ENCODE assay signal across 8 cellular contexts in the genomic region with DNA sequence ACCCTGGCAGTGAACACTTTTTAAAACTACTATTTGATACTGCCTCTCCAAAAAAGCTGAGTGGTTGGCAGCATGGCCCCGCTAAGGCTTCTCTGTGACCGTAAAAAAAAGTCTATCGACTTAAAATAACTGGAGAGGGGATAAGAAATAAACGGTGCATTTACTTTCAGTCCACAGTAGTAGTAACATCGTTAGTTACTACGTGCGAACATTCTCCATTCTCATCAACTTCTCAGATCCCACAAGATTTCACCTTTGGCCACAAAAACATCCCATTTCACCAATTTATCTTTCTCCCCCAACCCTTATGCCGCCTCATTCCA. TPM values are rescaled to one million over a fixed set of nuclear protein-coding genes. Genes with fewer than 3 reads are reported as not detected.
DNase-seq lines count a peak whose midpoint lies in the region; ATAC-seq and TF ChIP-seq lines count a peak whose summit lies in the region.

No MANE protein-coding gene starts in this region.

- H3K36me3 Mint-ChIP-seq in brain: peaks cover 18% of the 10 kb centered on the region

- peak overlapping the region; percentile 87 to 91 (median 90) for H3K4me3 Mint-ChIP-seq in brain

- H3K4me1 Mint-ChIP-seq in brain: peaks cover 47% of the 10 kb centered on the region

- H3K27me3 Mint-ChIP-seq in brain: peaks cover 7% of the 10 kb centered on the region

- ATAC-seq in GM21360 (IDR thresholded peaks at IDR 0.05; ENCODE audit: unreplicated experiment) (peak; percentile 27), HG03565 (IDR thresholded peaks at IDR 0.05; ENCODE audit: unreplicated experiment) (peak; percentile 26), lung (ENCODE audit: insufficient read depth, low FRiP score) (peak; percentile 21)

- peak overlapping the region; percentile 96 to 98 (median 96) for H3K27ac Mint-ChIP-seq in brain

- TF ChIP-seq CTCF in BJ (IDR thresholded peaks at IDR 0.05; ENCODE audit: insufficient read depth, low read depth, low read length) (no peak), brain (conservative IDR thresholded peaks at IDR 0.05) (no peak), lung (IDR thresholded peaks at IDR 0.05; ENCODE audit: control extremely low read depth, extremely low read depth) (no peak)

- H3K9me3 Mint-ChIP-seq in brain: peaks cover 0 to 6% (median 0%) of the 10 kb centered on the region in 5 experiments

- no peaks in the 10 kb centered on the region for H3K4me1 ChIP-seq in lung (ENCODE audit: control insufficient read depth in 2 of 2, insufficient read depth in 2 of 2, low read length in 2 of 2)

- CTCF ChIA-PET in BJ (lab: Yijun Ruan, JAX): interaction anchor here (1.1 to 1.5 kb wide), 2 partner anchors 11 to 125 kb away, joined by 3 read pairs; no protein-coding TSS in a partner anchor

- DNase-seq in BJ (ENCODE audit: low read depth): no peak
- DNase-seq in lung (ENCODE audit: low spot score): no peak
- DNase-seq in GM19240 (ENCODE audit: insufficient read length, low spot score): no peak
- DNase-seq in superior temporal gyrus (ENCODE audit: extremely low spot score): no peak
- DNase-seq in stimulated activated CD4-positive, alpha-beta T cell treated with anti-CD3 and anti-CD28 coated beads, Interleukin-4, amount 100 ng/mL, for 24 hours: no peak

- peak overlapping the region; percentile 89 to 94 for H3K27ac ChIP-seq in lung (ENCODE audit: low read depth in 1 of 2, low read length in 1 of 2)

- H3K36me3 ChIP-seq in BJ (ENCODE audit: control insufficient read depth, insufficient read depth, low read length): no peaks in the 10 kb centered on the region; the same call in none of the 2 replicates
- H3K36me3 ChIP-seq in lung (ENCODE audit: control insufficient read depth in 2 of 2, insufficient read depth in 2 of 2, low read length in 2 of 2): peaks cover 6 to 10% of the 10 kb centered on the region in 2 donors

- POLR2A ChIA-PET in BJ (lab: Charles Lee): no interaction called here

- H3K9me3 ChIP-seq in lung (ENCODE audit: control insufficient read depth in 2 of 2, insufficient read depth in 1 of 2, low read length in 1 of 2): no peaks in the 10 kb centered on the region

- H3K27me3 ChIP-seq in BJ (ENCODE audit: control insufficient read depth, insufficient read depth, low read length) (no peaks in the 10 kb centered on the region), lung (ENCODE audit: control insufficient read depth, insufficient read depth) (no peaks in the 10 kb centered on the region)

- WGBS in lung, 2 donors: 35 to 38% methylated on average over 8 of the region's 8 CpGs

- H3K4me3 ChIP-seq in BJ (ENCODE audit: low read depth, low read length) (peak overlapping the region; percentile 72), lung (peak overlapping the region; percentile 49)

RNA-seq across cellular contexts. Expression of a gene that starts 0.5 kb away (rescaled TPM):
- polyA plus RNA-seq in BJ (2011; rRNA removed): 14.3 and 21.8 TPM in 2 replicates
- 17.0 and 17.2 TPM in 2 replicates for polyA minus RNA-seq in BJ (2011; rRNA and poly(A)+ RNA removed)
- 15.0 TPM for polyA plus RNA-seq in brain (ENCODE audit: insufficient read depth, low read depth, low replicate concordance)
- total RNA-seq in lung: 10 to 100 TPM; 15.9 to 28.8 TPM
- polyA plus RNA-seq in lung: 10 to 100 TPM; 21.8 to 30.9 TPM

RNA-seq across cellular contexts. Expression of a gene that starts 23.1 kb away (rescaled TPM):
- 26.8 and 39.7 TPM in 2 replicates for polyA plus RNA-seq in BJ (2011; rRNA removed)
- 10.0 and 13.3 TPM in 2 replicates for polyA minus RNA-seq in BJ (2011; rRNA and poly(A)+ RNA removed)
- polyA plus RNA-seq in brain (ENCODE audit: insufficient read depth, low read depth, low replicate concordance): 16.8 TPM
- 1 to 10 TPM; 1.4 to 8.8 TPM for total RNA-seq in lung
- 1 to 10 TPM; 1.5 to 2.0 TPM for polyA plus RNA-seq in lung

RNA-seq across cellular contexts. Expression of a gene that starts 35.6 kb away (rescaled TPM):
- polyA plus RNA-seq in BJ (2011; rRNA removed) (0.27 and 0.47 TPM in 2 replicates), brain (ENCODE audit: insufficient read depth, low read depth, low replicate concordance) (2.4 TPM), lung (under 1 TPM; 0.07 to 0.16 TPM)
- 0.10 and 0.28 TPM in 2 replicates for polyA minus RNA-seq in BJ (2011; rRNA and poly(A)+ RNA removed)
- total RNA-seq in lung: 10 to 100 TPM in 1 of 2 donors, under 1 TPM in 1; 0.15 to 18.2 TPM
